26 cellular contexts compared by ENCODE assay signal in genomic region chr11:35650467-35650866, GRCh38. TPM values are rescaled to one million over a fixed set of nuclear protein-coding genes. Genes with fewer than 3 reads are reported as not detected.
"Had no signal": no experiment of that assay in that cellular context is flagged by ENCODE, and none has a peak within 500 bp of the region (broad histone marks: within the 10 kb centered on the region; RNA-seq: fewer than 3 reads in every experiment).

No MANE protein-coding gene starts in this region.

- H3K36me3 ChIP-seq: adrenal gland, Peyer's patch had no signal

- H3K27me3 ChIP-seq: adrenal gland, Peyer's patch had no signal

- H3K4me1 Mint-ChIP-seq: activated CD4-positive, alpha-beta T cell treated with anti-CD3 and anti-CD28 coated beads, Interleukin-2, amount 10 ng/mL, durations not matched to agents 7 days and 5 days; activated naive CD8-positive, alpha-beta T cell treated with anti-CD3 and anti-CD28 coated beads, Interleukin-2, amount 10 ng/mL, durations not matched to agents 7 days and 5 days had no signal

- H3K4me1 ChIP-seq: adrenal gland, Peyer's patch had no signal

- DNase-seq: activated CD4-positive, alpha-beta memory T cell treated with anti-CD3 and anti-CD28 coated beads for 36 hours; activated CD4-positive, alpha-beta T cell treated with anti-CD3 and anti-CD28 coated beads, Interleukin-2, amount 10 ng/mL, durations not matched to agents 7 days and 5 days; activated CD4-positive, CD25-positive, alpha-beta regulatory T cell treated with anti-CD3 and anti-CD28 coated beads, Interleukin-2, amount 50 U/mL, for 72 hours; activated CD8-positive, alpha-beta memory T cell treated with anti-CD3 and anti-CD28 coated beads for 24 hours; activated gamma-delta T cell treated with Interleukin-2 at 50 U/mL for 16 hours; activated naive CD4-positive, alpha-beta T cell treated with anti-CD3 and anti-CD28 coated beads, Interleukin-2, amount 50 U/mL, for 16 hours; activated naive CD8-positive, alpha-beta T cell treated with anti-CD3 and anti-CD28 coated beads, Interleukin-2, amount 10 ng/mL, durations not matched to agents 7 days and 5 days; activated T-cell treated with anti-CD3 and anti-CD28 coated beads, Interleukin-2, amount 50 U/mL, for 48 hours; adrenal gland; anterior cingulate cortex; Kasumi-1; KBM-7; NCI-H1092; NCI-H1417; NCI-H1930; NCI-H2107; NCI-H2171 treated with DMSO at 0.1 percent for 48 hours; NCI-H345; NCI-H510A; NCI-H526 treated with DMSO at 0.1 percent for 48 hours; NK-92 treated with Interleukin-12 subunit alpha and Interleukin-12 subunit beta, amount 100 ng/mL, for 24 hours; Peyer's patch; SHP77 had no signal

- H3K36me3 Mint-ChIP-seq: activated CD4-positive, alpha-beta memory T cell treated with anti-CD3 and anti-CD28 coated beads for 36 hours; activated naive CD8-positive, alpha-beta T cell treated with anti-CD3 and anti-CD28 coated beads, Interleukin-2, amount 10 ng/mL, durations not matched to agents 7 days and 5 days; WTC11 had no signal

- H3K4me3 ChIP-seq: adrenal gland, Peyer's patch had no signal

- H3K27ac ChIP-seq: adrenal gland, Peyer's patch had no signal

- H3K9me3 ChIP-seq: adrenal gland, Peyer's patch had no signal

- H3K4me3 Mint-ChIP-seq: activated CD4-positive, alpha-beta memory T cell treated with anti-CD3 and anti-CD28 coated beads for 36 hours; activated CD4-positive, alpha-beta T cell treated with anti-CD3 and anti-CD28 coated beads, Interleukin-2, amount 10 ng/mL, durations not matched to agents 7 days and 5 days; activated naive CD8-positive, alpha-beta T cell treated with anti-CD3 and anti-CD28 coated beads, Interleukin-2, amount 10 ng/mL, durations not matched to agents 7 days and 5 days; T-helper 1 cell treated with Interleukin-12 subunit alpha and Interleukin-12 subunit beta and Interleukin-4 antibody, amounts not matched to agents 30 μg/mL and 1 μg/mL, for 36 hours; WTC11 had no signal

- H3K27ac Mint-ChIP-seq: activated CD4-positive, alpha-beta memory T cell treated with anti-CD3 and anti-CD28 coated beads for 36 hours; activated CD4-positive, alpha-beta T cell treated with anti-CD3 and anti-CD28 coated beads, Interleukin-2, amount 10 ng/mL, durations not matched to agents 7 days and 5 days; activated naive CD8-positive, alpha-beta T cell treated with anti-CD3 and anti-CD28 coated beads, Interleukin-2, amount 10 ng/mL, durations not matched to agents 7 days and 5 days; activated T-helper 2 cell treated with anti-CD3 and anti-CD28 coated beads, Interferon-gamma antibody, Interleukin-2, Interleukin-4, amounts not matched to agents 10 μg/mL and 5 μg/mL and 100 μg/mL, durations not matched to agents 14 hours and 24 hours and 36 hours; T-helper 1 cell treated with Interleukin-12 subunit alpha and Interleukin-12 subunit beta and Interleukin-4 antibody, amounts not matched to agents 30 μg/mL and 1 μg/mL, for 36 hours; WTC11 had no signal

- H3K9me3 Mint-ChIP-seq: activated CD4-positive, alpha-beta memory T cell treated with anti-CD3 and anti-CD28 coated beads for 36 hours; activated CD4-positive, alpha-beta T cell treated with anti-CD3 and anti-CD28 coated beads, Interleukin-2, amount 10 ng/mL, durations not matched to agents 7 days and 5 days; activated naive CD8-positive, alpha-beta T cell treated with anti-CD3 and anti-CD28 coated beads, Interleukin-2, amount 10 ng/mL, durations not matched to agents 7 days and 5 days; activated T-helper 2 cell treated with anti-CD3 and anti-CD28 coated beads, Interferon-gamma antibody, Interleukin-2, Interleukin-4, amounts not matched to agents 10 μg/mL and 5 μg/mL and 100 μg/mL, durations not matched to agents 14 hours and 24 hours and 36 hours; T-helper 1 cell treated with Interleukin-12 subunit alpha and Interleukin-12 subunit beta and Interleukin-4 antibody, amounts not matched to agents 30 μg/mL and 1 μg/mL, for 36 hours; WTC11 had no signal

- ATAC-seq: WTC11 had no signal

RNA-seq across cellular contexts. Expression of gene FJX1, which starts 32.2 kb away (rescaled TPM):
- total RNA-seq: Peyer's patch had no signal
